19 cellular contexts compared by ENCODE assay signal in genomic region chr2:233023007-233023760, GRCh38. TPM values are rescaled to one million over a fixed set of nuclear protein-coding genes. Genes with fewer than 3 reads are reported as not detected.
DNase-seq lines count a peak whose midpoint lies in the region; ATAC-seq and TF ChIP-seq lines count a peak whose summit lies in the region.
"Had no signal": no experiment of that assay in that cellular context is flagged by ENCODE, and none has a peak within 500 bp of the region (broad histone marks: within the 10 kb centered on the region; RNA-seq: fewer than 3 reads in every experiment).

No MANE protein-coding gene starts in this region.

- TF ChIP-seq POLR2A in spleen (IDR thresholded peaks at IDR 0.05): no peak
- no peak for TF ChIP-seq POLR2A in transverse colon (IDR thresholded peaks at IDR 0.05)

- peaks cover 7% of the 10 kb centered on the region for H3K9me3 Mint-ChIP-seq in chondrocyte (ENCODE audit: low read depth)
- H3K9me3 Mint-ChIP-seq: GM23338, H9 had no signal

- H3K23ac ChIP-seq in neuronal stem cell (ENCODE audit: low read depth, low read length, poor library complexity): no peak overlapping the region

- no peak overlapping the region for H2AK5ac ChIP-seq in neuronal stem cell (ENCODE audit: low read depth, low read length)

- no peak overlapping the region for H2BK15ac ChIP-seq in neuronal stem cell (ENCODE audit: low read length)

- no peaks in the 10 kb centered on the region for H3K27me3 ChIP-seq in Panc1 (ENCODE audit: control insufficient read depth, insufficient read depth, low read length)
- H3K27me3 ChIP-seq in neuronal stem cell (ENCODE audit: control insufficient read depth in 3 of 3, insufficient read depth in 3 of 3, low read depth in 1 of 3, low read length in 3 of 3): no peaks in the 10 kb centered on the region
- H3K27me3 ChIP-seq in spleen (replicated peaks in 1 of 7): no peaks in the 10 kb centered on the region
- no peaks in the 10 kb centered on the region for H3K27me3 ChIP-seq in transverse colon

- no peak overlapping the region for H4K8ac ChIP-seq in neuronal stem cell (ENCODE audit: low read depth, low read length)

- no peak overlapping the region for H2AFZ ChIP-seq in neuronal stem cell (ENCODE audit: low read length)
- H2AFZ ChIP-seq: GM23338 had no signal

- no peaks in the 10 kb centered on the region for H3K27me3 Mint-ChIP-seq in chondrocyte (ENCODE audit: low read depth)
- H3K27me3 Mint-ChIP-seq: CD4-positive, alpha-beta memory T cell had no signal

- H3K79me1 ChIP-seq in neuronal stem cell (ENCODE audit: low read depth, low read length): no peaks in the 10 kb centered on the region

- no peak overlapping the region for H2BK12ac ChIP-seq in neuronal stem cell (ENCODE audit: low read length)

- peak overlapping the region; percentile 7; the same call in 1 of the 2 replicates for H3K27ac ChIP-seq in Panc1 (ENCODE audit: low read length)
- H3K27ac ChIP-seq in neuronal stem cell (replicated peaks; ENCODE audit: low read length): no peak overlapping the region
- no peak overlapping the region for H3K27ac ChIP-seq in spleen
- no peak overlapping the region for H3K27ac ChIP-seq in transverse colon

- DNase-seq in Panc1 (ENCODE audit: low read depth, low spot score): no peak
- DNase-seq in chondrocyte (ENCODE audit: low spot score): peak; percentile 53
- DNase-seq in neuronal stem cell (ENCODE audit: low spot score): no peak
- peak; percentile 24 for DNase-seq in spleen
- DNase-seq in transverse colon: no peak
- DNase-seq in NK-92 treated with Interleukin-12 subunit alpha and Interleukin-12 subunit beta, amount 100 ng/mL, for 24 hours (lab: John Stamatoyannopoulos, UW): no peak
- DNase-seq: C1 segment of cervical spinal cord; CD4-positive, alpha-beta memory T cell; COR-L47; DMS153; DND-41; H9 had no signal

- H3K9me3 ChIP-seq in Panc1 (ENCODE audit: control insufficient read depth, insufficient read depth, low read depth, low read length): no peaks in the 10 kb centered on the region
- H3K9me3 ChIP-seq in neuronal stem cell (replicated peaks in 1 of 2; ENCODE audit: control insufficient read depth in 2 of 2, insufficient read depth in 1 of 2, low read depth in 1 of 2, low read length in 2 of 2): no peaks in the 10 kb centered on the region
- peaks cover 0 to 4% (median 0%) of the 10 kb centered on the region in 8 donors for H3K9me3 ChIP-seq in spleen
- no peaks in the 10 kb centered on the region for H3K9me3 ChIP-seq in transverse colon

- no peak overlapping the region for H3K14ac ChIP-seq in neuronal stem cell (ENCODE audit: low read length)

- in situ Hi-C loops in Panc1 (cut with HindIII; ENCODE audit: low pct_unique_long_range_greater_than_20kb, low sequenced_read_pairs) (no loop called here), transverse colon (cut with MboI; ENCODE audit: low pct_ligation_motif_present in 1 of 4, low pct_unique_long_range_greater_than_20kb in 1 of 4, low sequenced_read_pairs in 3 of 4) (no loop called here)

- no peak overlapping the region for H3K4ac ChIP-seq in neuronal stem cell (ENCODE audit: low read length)

- no peaks in the 10 kb centered on the region for H3K36me3 ChIP-seq in Panc1 (ENCODE audit: control insufficient read depth, insufficient read depth, low read length)
- H3K36me3 ChIP-seq in neuronal stem cell (replicated peaks in 1 of 2; ENCODE audit: control insufficient read depth in 2 of 2, insufficient read depth in 2 of 2, low read length in 2 of 2): no peaks in the 10 kb centered on the region
- H3K36me3 ChIP-seq in spleen: no peaks in the 10 kb centered on the region
- no peaks in the 10 kb centered on the region for H3K36me3 ChIP-seq in transverse colon

- WGBS in neuronal stem cell (ENCODE audit: extremely low coverage in 2 of 2, insufficient read length in 2 of 2, insufficient replicate concordance in 1 of 2), 2 donors: no CpG with 5 or more reads among the region's 18 CpGs
- 91 to 96% (median 94%) methylated on average over 14 to 18 of the region's 18 CpGs for WGBS in spleen, 5 donors
- 90 to 100% methylated on average over 2 to 18 of the region's 18 CpGs for WGBS in transverse colon (ENCODE audit: low coverage in 1 of 2), 2 donors

- H3K4me1 Mint-ChIP-seq in chondrocyte (ENCODE audit: low read depth): peaks cover 15% of the 10 kb centered on the region
- H3K4me1 Mint-ChIP-seq: CD4-positive, alpha-beta memory T cell had no signal

- no TSS peak for BruUV-seq in Panc1 (replicated peaks; lab: Mats Ljungman, UMichigan)

- POLR2A ChIA-PET in Panc1 (lab: Charles Lee): no interaction called here

- no peaks in the 10 kb centered on the region for H3K36me3 Mint-ChIP-seq in chondrocyte (ENCODE audit: low read depth)
- H3K36me3 Mint-ChIP-seq: CD4-positive, alpha-beta memory T cell had no signal

- H3K4me3 Mint-ChIP-seq in chondrocyte (ENCODE audit: unreplicated experiment): no peak overlapping the region
- H3K4me3 Mint-ChIP-seq: CD4-positive, alpha-beta memory T cell; GM23338; H9 had no signal

- no peak overlapping the region for H2BK120ac ChIP-seq in neuronal stem cell (ENCODE audit: low read depth, low read length)

- CTCF ChIA-PET in Panc1 (lab: Charles Lee): no interaction called here

- no peak for TF ChIP-seq EP300 in transverse colon (IDR thresholded peaks at IDR 0.05; ENCODE audit: low read depth)

- peak overlapping the region; percentile 8 for H3K18ac ChIP-seq in neuronal stem cell (ENCODE audit: low read length)

- no peak overlapping the region for H3K27ac Mint-ChIP-seq in chondrocyte (ENCODE audit: unreplicated experiment)
- H3K27ac Mint-ChIP-seq: CD4-positive, alpha-beta memory T cell; GM23338; H9 had no signal

- ATAC-seq in Panc1: no peak
- no peak for ATAC-seq in GM19324 (IDR thresholded peaks at IDR 0.05; ENCODE audit: low FRiP score, unreplicated experiment)
- ATAC-seq: GM23338, HCT116 had no signal

- no peak overlapping the region for H2BK5ac ChIP-seq in neuronal stem cell (ENCODE audit: low read length)

- H3K4me3 ChIP-seq in Panc1 (ENCODE audit: low read depth in 2 of 2, low read length in 2 of 2) (no peak overlapping the region), neuronal stem cell (ENCODE audit: low read length in 2 of 2) (no peak overlapping the region), spleen (no peak overlapping the region), transverse colon (no peak overlapping the region)
- H3K4me3 ChIP-seq: GM23338 had no signal

- H4K91ac ChIP-seq in neuronal stem cell (ENCODE audit: low read depth, low read length, poor library complexity): no peak overlapping the region

- TF ChIP-seq CTCF in Panc1 (IDR thresholded peaks at IDR 0.05) (no peak), chondrocyte (IDR thresholded peaks at IDR 0.05) (no peak), spleen (IDR thresholded peaks at IDR 0.05 in 8 of 11, conservative IDR thresholded peaks at IDR 0.05 in 3 of 11) (no peak), transverse colon (IDR thresholded peaks at IDR 0.05) (no peak)

- no peak overlapping the region for H3K9ac ChIP-seq in neuronal stem cell (ENCODE audit: low read depth, low read length, poor library complexity)

- intact Hi-C loops in Panc1 (cut with micrococcal nuclease; ENCODE audit: unreplicated experiment) (no loop called here), spleen (cut with DNase I; ENCODE audit: low total_unique reads) (no loop called here), transverse colon (cut with DNase I; ENCODE audit: low total_unique reads) (no loop called here)

- no peak overlapping the region for H3K4me2 ChIP-seq in neuronal stem cell (ENCODE audit: insufficient read depth, low read length, poor library complexity, severe bottlenecking)
- H3K4me2 ChIP-seq: GM23338 had no signal

- H3K4me1 ChIP-seq in Panc1 (ENCODE audit: control insufficient read depth, insufficient read depth, low read length) (peaks cover 5% of the 10 kb centered on the region; the same call in 1 of the 2 replicates), neuronal stem cell (ENCODE audit: control insufficient read depth in 2 of 2, insufficient read depth in 1 of 2, low read depth in 1 of 2, low read length in 2 of 2) (no peaks in the 10 kb centered on the region), spleen (no peaks in the 10 kb centered on the region), transverse colon (peaks cover 0 to 4% (median 2%) of the 10 kb centered on the region in 4 donors)

RNA-seq across cellular contexts. Expression of gene NEU2, which starts 9.3 kb away (rescaled TPM):
- not detected for total RNA-seq in Panc1 (2021; ENCODE audit: unreplicated experiment)
- not detected for polyA plus RNA-seq in Panc1 (2012; ENCODE audit: insufficient read length)
- total RNA-seq in chondrocyte: not detected in 3 replicates
- polyA plus RNA-seq in neuronal stem cell (2013, experiment 1 of 2): not detected
- polyA plus RNA-seq in neuronal stem cell (2013, experiment 2 of 2): not detected
- not detected for total RNA-seq in spleen
- polyA plus RNA-seq in spleen: not detected
- under 1 TPM in 1 of 4 donors, not detected in 3; 0.41 TPM for total RNA-seq in transverse colon
- total RNA-seq: A172; A673; CD4-positive, alpha-beta memory T cell; GM23338; H4; H9 had no signal
- polyA plus RNA-seq: BJ; CD4-positive, alpha-beta memory T cell; GM23338 had no signal

RNA-seq across cellular contexts. Expression of gene NGEF, which starts 10.1 kb away (rescaled TPM):
- total RNA-seq in Panc1 (2021; ENCODE audit: unreplicated experiment): 17.8 TPM
- 30.6 TPM for polyA plus RNA-seq in Panc1 (2012; ENCODE audit: insufficient read length)
- total RNA-seq in chondrocyte: 0.10 to 0.46 TPM in 2 of 3 replicates, not detected in the other
- 5.6 TPM for polyA plus RNA-seq in neuronal stem cell (2013, experiment 1 of 2)
- 5.3 TPM for polyA plus RNA-seq in neuronal stem cell (2013, experiment 2 of 2)
- total RNA-seq in spleen: under 1 TPM in 3 of 7 donors, not detected in 4; 0.23 to 0.79 (median 0.43) TPM
- under 1 TPM in 2 of 3 donors, not detected in 1; 0.26 to 0.45 TPM for polyA plus RNA-seq in spleen
- total RNA-seq in transverse colon: 100 to 1,000 TPM in 1 of 4 donors, 10 to 100 TPM in 3; 46.1 to 105 (median 68.8) TPM
- total RNA-seq: CD4-positive, alpha-beta memory T cell had no signal
- polyA plus RNA-seq: CD4-positive, alpha-beta memory T cell had no signal

RNA-seq across cellular contexts. Expression of gene INPP5D, which starts 37.0 kb away (rescaled TPM):
- 0.39 TPM for total RNA-seq in Panc1 (2021; ENCODE audit: unreplicated experiment)
- polyA plus RNA-seq in Panc1 (2012; ENCODE audit: insufficient read length): 0.18 TPM
- total RNA-seq in chondrocyte: 0.20 to 0.48 TPM (median 0.21 TPM) in 3 replicates
- 4.5 TPM for polyA plus RNA-seq in neuronal stem cell (2013, experiment 1 of 2)
- polyA plus RNA-seq in neuronal stem cell (2013, experiment 2 of 2): 4.4 TPM
- total RNA-seq in spleen: 100 to 1,000 TPM; 172 to 246 (median 186) TPM
- 10 to 100 TPM; 71.1 to 97.8 (median 97.4) TPM for polyA plus RNA-seq in spleen
- total RNA-seq in transverse colon: 10 to 100 TPM in 3 of 4 donors, 1 to 10 TPM in 1; 7.8 to 40.4 (median 26.1) TPM

Comparison
In these comparisons a context has a peak if more than half of its experiments do, and no peak if none do; other contexts are left out.
1. DNase-seq: peak in chondrocyte (single experiment) and spleen (single experiment); none in Panc1 (single experiment), neuronal stem cell (single experiment), transverse colon (single experiment) and NK-92 treated with Interleukin-12 subunit alpha and Interleukin-12 subunit beta, amount 100 ng/mL, for 24 hours (single experiment).
2. RNA of gene NGEF, which starts 10.1 kb away (total RNA-seq): 46.1 to 105 TPM in transverse colon and 17.8 TPM in Panc1 (single experiment); 0.23 to 0.79 TPM in spleen and 0.10 to 0.46 TPM in chondrocyte; every median in the first group is over 10 times any median in the second.